Comparison of ENCODE assay signal across 2 cellular contexts in genomic region chr12:6970096-6970527, GRCh38.
TF ChIP-seq lines count a peak whose summit lies in the region.

No MANE protein-coding gene starts in this region.

TF ChIP-seq in GM12891, 5 proteins besides CTCF, POLR2A, EP300 and RAD21:
- TF ChIP-seq SPI1 (IDR thresholded peaks at IDR 0.05; ENCODE audit: low read depth, low read length) (no peak), TAF1 (IDR thresholded peaks at IDR 0.05; ENCODE audit: low read depth, low read length) (0 out of 2 replicates have a peak, but pooled peaks have one; percentile 4), POLR2AphosphoS5 (IDR thresholded peaks at IDR 0.05; ENCODE audit: low read depth, low read length) (peak; percentile 16; the same call in 1 of the 2 replicates), PAX5 (IDR thresholded peaks at IDR 0.05; ENCODE audit: insufficient read depth, low read length, severe bottlenecking) (no peak), POU2F2 (IDR thresholded peaks at IDR 0.05; ENCODE audit: low read depth, low read length) (no peak; the same call in 1 of the 2 replicates)

TF ChIP-seq in endothelial cell of umbilical vein, 7 proteins besides CTCF, POLR2A, EP300 and RAD21:
- TF ChIP-seq EZH2 (IDR thresholded peaks at IDR 0.05; ENCODE audit: borderline replicate concordance, low read depth, low read length, severe bottlenecking), result no peak
- TF ChIP-seq JUN (IDR thresholded peaks at IDR 0.05; ENCODE audit: borderline replicate concordance, insufficient read depth, insufficient read length, low read depth), result no peak
- TF ChIP-seq GATA2 (IDR thresholded peaks at IDR 0.05; ENCODE audit: insufficient read depth, insufficient read length, low read depth, low read length), result no peak
- TF ChIP-seq FOS (IDR thresholded peaks at IDR 0.05; ENCODE audit: borderline replicate concordance, insufficient read depth, low read length), result no peak
- no peak for TF ChIP-seq MYC (IDR thresholded peaks at IDR 0.05; ENCODE audit: low read depth, low read length)
- no peak for TF ChIP-seq MAX (IDR thresholded peaks at IDR 0.05; ENCODE audit: insufficient read depth, insufficient read length)
- no peak for TF ChIP-seq POLR2AphosphoS5 (IDR thresholded peaks at IDR 0.05; ENCODE audit: insufficient read depth, low read depth, low read length)
